ENCODE assay signal across 21 cellular contexts in genomic region chr10:133415752-133416151, GRCh38. TPM values are rescaled to one million over a fixed set of nuclear protein-coding genes. Genes with fewer than 3 reads are reported as not detected.
"Had no signal": no experiment of that assay in that cellular context is flagged by ENCODE, and none has a peak within 500 bp of the region (broad histone marks: within the 10 kb centered on the region; RNA-seq: fewer than 3 reads in every experiment).

No MANE protein-coding gene starts in this region.

- H3K36me3 ChIP-seq: uterus had no signal

- H3K27ac ChIP-seq: neutrophil, parathyroid adenoma, sigmoid colon, suprapubic skin, transverse colon, uterus, VCaP had no signal

- ATAC-seq: activated naive CD4-positive, alpha-beta T cell treated with anti-CD3 and anti-CD28 coated beads, Interleukin-2, amount 50 U/mL, for 72 hours; naive thymus-derived CD4-positive, alpha-beta T cell had no signal

- H3K4me1 ChIP-seq: parathyroid adenoma, sigmoid colon, suprapubic skin, transverse colon, uterus had no signal

- FAIRE-seq: endothelial cell of umbilical vein had no signal

- H3K9me3 ChIP-seq: neutrophil had no signal

- DNase-seq: activated CD4-positive, CD25-positive, alpha-beta regulatory T cell treated with anti-CD3 and anti-CD28 coated beads, Interleukin-2, amount 50 U/mL, for 72 hours; activated gamma-delta T cell treated with Interleukin-2 at 50 U/mL for 16 hours; amniotic stem cell; effector CD4-positive, alpha-beta T cell; mesendoderm; naive thymus-derived CD4-positive, alpha-beta T cell; sigmoid colon; stimulated activated CD8-positive, alpha-beta memory T cell treated with anti-CD3 and anti-CD28 coated beads, Interleukin-4, amount 100 ng/mL, for 48 hours; SW 1271; T-helper 2 cell; transverse colon; uterus had no signal

- H3K9ac ChIP-seq: parathyroid adenoma had no signal

- H3K27me3 ChIP-seq: neutrophil, sigmoid colon, suprapubic skin, transverse colon, uterus had no signal

- H3K4me3 ChIP-seq: sigmoid colon, suprapubic skin, transverse colon, uterus had no signal

RNA-seq across cellular contexts. Expression of gene SPRN, which starts 8.7 kb away (rescaled TPM):
- total RNA-seq: activated CD8-positive, alpha-beta memory T cell treated with anti-CD3 and anti-CD28 coated beads for 36 hours; activated naive CD4-positive, alpha-beta T cell treated with anti-CD3 and anti-CD28 coated beads, Interleukin-2, amount 50 U/mL, for 72 hours; liver; mucosa of gallbladder; naive thymus-derived CD4-positive, alpha-beta T cell; transverse colon had no signal
- polyA plus RNA-seq: endothelial cell of umbilical vein had no signal
